In genomic region chr19:40778045-40778864, GRCh38 we compare ENCODE assay signal across 8 cellular contexts. TPM values are rescaled to one million over a fixed set of nuclear protein-coding genes. Genes with fewer than 3 reads are reported as not detected.
DNase-seq lines count a peak whose midpoint lies in the region; ATAC-seq and TF ChIP-seq lines count a peak whose summit lies in the region.

TSS of gene RAB4B (plus strand) at chr19:40778247. CDS start at chr19:40778376, 129 bp downstream.

- H3K4me1 ChIP-seq in CD8-positive, alpha-beta T cell (ENCODE audit: insufficient read depth, low read length): peaks cover 26% of the 10 kb centered on the region
- peaks cover 2 to 9% of the 10 kb centered on the region in 2 donors for H3K4me1 ChIP-seq in lung (ENCODE audit: control insufficient read depth in 2 of 2, insufficient read depth in 2 of 2, low read length in 2 of 2)

- intact Hi-C loops in CD8-positive, alpha-beta T cell (cut with DNase I, micrococcal nuclease): loop anchor here (1.0 to 5.0 kb wide), 8 partner anchors 13 to 311 kb away; partner anchors contain the start of genes ACTMAP (in 2 of the 2), COQ8B (in 2 of the 2), NUMBL (in 2 of the 2) and BLVRB (in 1 of the 2)

- H3K27ac Mint-ChIP-seq in CD8-positive, alpha-beta T cell: peak within 1 kb of the TSS; percentile 95

- TF ChIP-seq CTCF in CD8-positive, alpha-beta T cell (IDR thresholded peaks at IDR 0.05): no peak
- TF ChIP-seq CTCF in lung (IDR thresholded peaks at IDR 0.05; ENCODE audit: control extremely low read depth, extremely low read depth): no peak

- no peaks in the 10 kb centered on the region for H3K27me3 Mint-ChIP-seq in CD8-positive, alpha-beta T cell (ENCODE audit: low read depth)

- peak within 1 kb of the TSS; percentile 92 for H3K4me3 Mint-ChIP-seq in CD8-positive, alpha-beta T cell

- peak within 1 kb of the TSS; percentile 87 for H3K4me3 ChIP-seq in CD8-positive, alpha-beta T cell (ENCODE audit: low read depth, low read length)
- H3K4me3 ChIP-seq in lung: peak within 1 kb of the TSS; percentile 71

- DNase-seq in CD8-positive, alpha-beta T cell: peak; percentile 100
- DNase-seq in HS-27A (ENCODE audit: low read depth) (peak; percentile 100), NK-92 (lab: John Stamatoyannopoulos, UW; ENCODE audit: unreplicated experiment) (peak; percentile 98), lung (ENCODE audit: low spot score) (peak; percentile 100)
- DNase-seq in activated CD8-positive, alpha-beta memory T cell treated with anti-CD3 and anti-CD28 coated beads for 1 hour (ENCODE audit: extremely low read depth in 1 of 2, low read depth in 1 of 2): peak; percentile 99 to 100
- peak; percentile 100 for DNase-seq in effector CD4-positive, alpha-beta T cell
- DNase-seq in stimulated activated CD4-positive, alpha-beta T cell treated with anti-CD3 and anti-CD28 coated beads, TNF-alpha, amount 100 ng/mL, for 4 hours (ENCODE audit: low read depth in 3 of 3): peak; percentile 99 to 100 (median 100)

- peak; percentile 83 for ATAC-seq in CD8-positive, alpha-beta T cell
- ATAC-seq in GM19467 (IDR thresholded peaks at IDR 0.05; ENCODE audit: unreplicated experiment) (peak; percentile 54), lung (ENCODE audit: insufficient read depth, low FRiP score) (peak; percentile 91)

- 0 to 1% methylated on average over 44 to 51 of the region's 51 CpGs for WGBS in lung, 2 donors

- H3K9me3 ChIP-seq in CD8-positive, alpha-beta T cell (ENCODE audit: low read length): no peaks in the 10 kb centered on the region
- no peaks in the 10 kb centered on the region for H3K9me3 ChIP-seq in lung (ENCODE audit: control insufficient read depth in 2 of 2, insufficient read depth in 1 of 2, low read length in 1 of 2)

- CTCF ChIA-PET in CD8-positive, alpha-beta T cell (lab: Charles Lee): interaction anchor here (0.6 to 3.3 kb wide), 12 partner anchors 13 to 366 kb away, joined by 3 to 32 read pairs (median 9); partner anchors contain the start of genes ACTMAP, EGLN2 and SNRPA

- no peaks in the 10 kb centered on the region for H3K9me3 Mint-ChIP-seq in CD8-positive, alpha-beta T cell

- peaks cover 37% of the 10 kb centered on the region for H3K4me1 Mint-ChIP-seq in CD8-positive, alpha-beta T cell (ENCODE audit: low read depth)

- peak within 1 kb of the TSS; percentile 93 for H3K27ac ChIP-seq in CD8-positive, alpha-beta T cell (ENCODE audit: low read depth, low read length)
- peak within 1 kb of the TSS; percentile 92 to 98 for H3K27ac ChIP-seq in lung (ENCODE audit: low read depth in 1 of 2, low read length in 1 of 2)

- no peaks in the 10 kb centered on the region for H3K36me3 ChIP-seq in CD8-positive, alpha-beta T cell (ENCODE audit: insufficient read depth, low read length)
- peaks cover 0 to 6% of the 10 kb centered on the region in 2 donors for H3K36me3 ChIP-seq in lung (ENCODE audit: control insufficient read depth in 2 of 2, insufficient read depth in 2 of 2, low read length in 2 of 2)

- POLR2A ChIA-PET in CD8-positive, alpha-beta T cell (lab: Charles Lee): interaction anchor here (0.6 to 3.8 kb wide), 22 partner anchors 9 to 1343 kb away, joined by 3 to 75 read pairs (median 5); partner anchors contain the start of genes ACTMAP, B9D2, COQ8B and EGLN2

- H3K27me3 ChIP-seq in CD8-positive, alpha-beta T cell (ENCODE audit: insufficient read depth, low read length): no peaks in the 10 kb centered on the region
- no peaks in the 10 kb centered on the region for H3K27me3 ChIP-seq in lung (ENCODE audit: control insufficient read depth, insufficient read depth)

- peaks cover 24% of the 10 kb centered on the region for H3K36me3 Mint-ChIP-seq in CD8-positive, alpha-beta T cell

RNA-seq across cellular contexts. Expression of gene RAB4B, which starts in this region (rescaled TPM):
- 10 to 100 TPM; 19.9 to 21.3 TPM for total RNA-seq in CD8-positive, alpha-beta T cell
- total RNA-seq in lung: 10 to 100 TPM; 11.5 to 73.0 TPM
- 10 to 100 TPM; 78.6 to 90.9 TPM for polyA plus RNA-seq in lung

Comparison
In these comparisons a context has a peak if more than half of its experiments do, and no peak if none do; other contexts are left out.
1. Peak in every context shown above with its lines: DNase-seq, ATAC-seq, H3K4me3 ChIP-seq and H3K27ac ChIP-seq.